1 cellular context compared by ENCODE assay signal in the genomic region with DNA sequence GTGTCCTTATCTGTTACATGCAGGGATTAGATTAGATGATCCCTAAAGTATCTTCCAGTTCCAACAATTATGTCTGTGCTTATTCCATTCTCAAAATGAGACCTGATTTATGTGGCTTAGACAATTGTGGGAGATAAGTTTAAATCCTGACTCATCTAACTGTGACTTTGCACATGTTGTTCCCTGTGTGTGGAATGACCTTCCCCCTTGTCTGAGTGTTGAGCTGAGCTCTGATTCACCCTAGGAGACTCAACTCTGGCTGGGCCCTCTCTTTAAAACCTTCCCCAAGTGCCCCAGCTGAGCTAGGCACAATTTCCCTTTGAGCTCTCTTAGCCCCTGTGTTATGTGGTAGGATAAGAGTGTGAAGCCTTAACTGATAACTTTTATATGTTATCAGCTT.
A peak's percentile ranks its signal among the peaks of the same experiment; 100 is the strongest.
TF ChIP-seq lines count a peak whose summit lies in the region.

No MANE protein-coding gene starts in this region.

TF ChIP-seq in K562, 482 proteins besides CTCF, POLR2A, EP300 and RAD21 (continued from another document and continues in another):
- TF ChIP-seq ZNF609 (CRISPR knock-in tag; IDR thresholded peaks at IDR 0.05; ENCODE audit: borderline replicate concordance) = no peak
- peak; percentile 79 for TF ChIP-seq JUND (IDR thresholded peaks at IDR 0.05; ENCODE audit: borderline replicate concordance, low read depth, low read length)
- peak; percentile 91 for TF ChIP-seq JUND (tag; IDR thresholded peaks at IDR 0.05; ENCODE audit: borderline replicate concordance, low read depth, low read length)
- no peak for TF ChIP-seq SREBF1 (IDR thresholded peaks at IDR 0.05; ENCODE audit: borderline replicate concordance, low read depth, low read length)
- TF ChIP-seq KDM1A (IDR thresholded peaks at IDR 0.05) = peak; percentile 87 to 89
- 0 out of 2 replicates have a peak, but pooled peaks have one; percentile 38 for TF ChIP-seq SMAD4 (CRISPR knock-in tag; conservative IDR thresholded peaks at IDR 0.05)
- TF ChIP-seq ZC3H11A (IDR thresholded peaks at IDR 0.05; ENCODE audit: low read depth, low read length) = no peak
- no peak for TF ChIP-seq BHLHE40 (IDR thresholded peaks at IDR 0.05; ENCODE audit: low read length)
- TF ChIP-seq ZBTB43 (CRISPR knock-in tag; IDR thresholded peaks at IDR 0.05) = no peak
- no peak for TF ChIP-seq ZNF561 (CRISPR knock-in tag; conservative IDR thresholded peaks at IDR 0.05)
- peak; percentile 87 for TF ChIP-seq SOX6 (IDR thresholded peaks at IDR 0.05)
- TF ChIP-seq, protein P1, sequence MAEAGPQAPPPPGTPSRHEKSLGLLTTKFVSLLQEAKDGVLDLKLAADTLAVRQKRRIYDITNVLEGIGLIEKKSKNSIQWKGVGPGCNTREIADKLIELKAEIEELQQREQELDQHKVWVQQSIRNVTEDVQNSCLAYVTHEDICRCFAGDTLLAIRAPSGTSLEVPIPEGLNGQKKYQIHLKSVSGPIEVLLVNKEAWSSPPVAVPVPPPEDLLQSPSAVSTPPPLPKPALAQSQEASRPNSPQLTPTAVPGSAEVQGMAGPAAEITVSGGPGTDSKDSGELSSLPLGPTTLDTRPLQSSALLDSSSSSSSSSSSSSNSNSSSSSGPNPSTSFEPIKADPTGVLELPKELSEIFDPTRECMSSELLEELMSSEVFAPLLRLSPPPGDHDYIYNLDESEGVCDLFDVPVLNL (CRISPR knock-in tag; IDR thresholded peaks at IDR 0.05; ENCODE audit: low read depth) = no peak
- no peak for TF ChIP-seq MCM2 (IDR thresholded peaks at IDR 0.05; ENCODE audit: low read depth)
- TF ChIP-seq MEIS2 (IDR thresholded peaks at IDR 0.05; ENCODE audit: partially characterized antibody) = peak; percentile 93
- TF ChIP-seq YBX1 (IDR thresholded peaks at IDR 0.05) = no peak
- TF ChIP-seq ZNF518B (CRISPR knock-in tag; IDR thresholded peaks at IDR 0.05) = no peak
- TF ChIP-seq ZNF395 (CRISPR knock-in tag; IDR thresholded peaks at IDR 0.05) = no peak
- TF ChIP-seq ZNF584 (CRISPR knock-in tag; IDR thresholded peaks at IDR 0.05; ENCODE audit: low read depth) = 0 out of 2 replicates have a peak, but pooled peaks have one; percentile 32
- TF ChIP-seq, protein P2, sequence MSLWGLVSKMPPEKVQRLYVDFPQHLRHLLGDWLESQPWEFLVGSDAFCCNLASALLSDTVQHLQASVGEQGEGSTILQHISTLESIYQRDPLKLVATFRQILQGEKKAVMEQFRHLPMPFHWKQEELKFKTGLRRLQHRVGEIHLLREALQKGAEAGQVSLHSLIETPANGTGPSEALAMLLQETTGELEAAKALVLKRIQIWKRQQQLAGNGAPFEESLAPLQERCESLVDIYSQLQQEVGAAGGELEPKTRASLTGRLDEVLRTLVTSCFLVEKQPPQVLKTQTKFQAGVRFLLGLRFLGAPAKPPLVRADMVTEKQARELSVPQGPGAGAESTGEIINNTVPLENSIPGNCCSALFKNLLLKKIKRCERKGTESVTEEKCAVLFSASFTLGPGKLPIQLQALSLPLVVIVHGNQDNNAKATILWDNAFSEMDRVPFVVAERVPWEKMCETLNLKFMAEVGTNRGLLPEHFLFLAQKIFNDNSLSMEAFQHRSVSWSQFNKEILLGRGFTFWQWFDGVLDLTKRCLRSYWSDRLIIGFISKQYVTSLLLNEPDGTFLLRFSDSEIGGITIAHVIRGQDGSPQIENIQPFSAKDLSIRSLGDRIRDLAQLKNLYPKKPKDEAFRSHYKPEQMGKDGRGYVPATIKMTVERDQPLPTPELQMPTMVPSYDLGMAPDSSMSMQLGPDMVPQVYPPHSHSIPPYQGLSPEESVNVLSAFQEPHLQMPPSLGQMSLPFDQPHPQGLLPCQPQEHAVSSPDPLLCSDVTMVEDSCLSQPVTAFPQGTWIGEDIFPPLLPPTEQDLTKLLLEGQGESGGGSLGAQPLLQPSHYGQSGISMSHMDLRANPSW (CRISPR knock-in tag; IDR thresholded peaks at IDR 0.05) = no peak
- TF ChIP-seq BRF1 (IDR thresholded peaks at IDR 0.05; ENCODE audit: borderline replicate concordance, extremely low read depth, insufficient read length) = no peak
- TF ChIP-seq SMARCA4 (IDR thresholded peaks at IDR 0.05) = peak; percentile 53; the same call in 1 of the 2 replicates
- no peak for TF ChIP-seq PURB (CRISPR knock-in tag; IDR thresholded peaks at IDR 0.05; ENCODE audit: low read depth)
- no peak for TF ChIP-seq HLTF (IDR thresholded peaks at IDR 0.05)
- no peak for TF ChIP-seq SLC30A9 (CRISPR knock-in tag; IDR thresholded peaks at IDR 0.05)
- TF ChIP-seq ZNF696 (CRISPR knock-in tag; conservative IDR thresholded peaks at IDR 0.05) = no peak
- no peak for TF ChIP-seq ARID2 (IDR thresholded peaks at IDR 0.05)
- TF ChIP-seq LCOR (CRISPR knock-in tag; IDR thresholded peaks at IDR 0.05) = no peak
- TF ChIP-seq, protein P3, sequence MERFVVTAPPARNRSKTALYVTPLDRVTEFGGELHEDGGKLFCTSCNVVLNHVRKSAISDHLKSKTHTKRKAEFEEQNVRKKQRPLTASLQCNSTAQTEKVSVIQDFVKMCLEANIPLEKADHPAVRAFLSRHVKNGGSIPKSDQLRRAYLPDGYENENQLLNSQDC (CRISPR knock-in tag; IDR thresholded peaks at IDR 0.05) = no peak
- TF ChIP-seq, protein P4, sequence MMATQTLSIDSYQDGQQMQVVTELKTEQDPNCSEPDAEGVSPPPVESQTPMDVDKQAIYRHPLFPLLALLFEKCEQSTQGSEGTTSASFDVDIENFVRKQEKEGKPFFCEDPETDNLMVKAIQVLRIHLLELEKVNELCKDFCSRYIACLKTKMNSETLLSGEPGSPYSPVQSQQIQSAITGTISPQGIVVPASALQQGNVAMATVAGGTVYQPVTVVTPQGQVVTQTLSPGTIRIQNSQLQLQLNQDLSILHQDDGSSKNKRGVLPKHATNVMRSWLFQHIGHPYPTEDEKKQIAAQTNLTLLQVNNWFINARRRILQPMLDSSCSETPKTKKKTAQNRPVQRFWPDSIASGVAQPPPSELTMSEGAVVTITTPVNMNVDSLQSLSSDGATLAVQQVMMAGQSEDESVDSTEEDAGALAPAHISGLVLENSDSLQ (IDR thresholded peaks at IDR 0.05) = peak; percentile 38; the same call in 1 of the 2 replicates
- TF ChIP-seq ZBTB8A (IDR thresholded peaks at IDR 0.05; ENCODE audit: partially characterized antibody) = no peak
- TF ChIP-seq ARID1B (IDR thresholded peaks at IDR 0.05) = peak; percentile 76
- no peak for TF ChIP-seq BRD4 (IDR thresholded peaks at IDR 0.05)
- no peak for TF ChIP-seq ZNF274 (IDR thresholded peaks at IDR 0.05; ENCODE audit: borderline replicate concordance, low read depth, low read length)
- TF ChIP-seq TCF3 (CRISPR knock-in tag; IDR thresholded peaks at IDR 0.05) = no peak
- no peak for TF ChIP-seq SMARCC2 (IDR thresholded peaks at IDR 0.05; ENCODE audit: low read depth)
- TF ChIP-seq POLR2H (tag; IDR thresholded peaks at IDR 0.05; ENCODE audit: low read depth) = no peak
- peak; percentile 93 for TF ChIP-seq FOSL1 (tag; conservative IDR thresholded peaks at IDR 0.05)
- TF ChIP-seq E2F6 (IDR thresholded peaks at IDR 0.05; ENCODE audit: borderline replicate concordance in 1 of 2, extremely low read depth in 1 of 2, insufficient read depth in 1 of 2, insufficient read length in 1 of 2, low read depth in 1 of 2, low read length in 1 of 2, poor library complexity in 1 of 2, severe bottlenecking in 1 of 2) = no peak
- TF ChIP-seq CBFA2T3 (IDR thresholded peaks at IDR 0.05) = peak; percentile 73
- no peak for TF ChIP-seq SRSF1 (IDR thresholded peaks at IDR 0.05; ENCODE audit: low read depth, low read length)
- TF ChIP-seq CTBP1 (IDR thresholded peaks at IDR 0.05; ENCODE audit: borderline replicate concordance) = no peak
- TF ChIP-seq HNRNPUL1 (IDR thresholded peaks at IDR 0.05; ENCODE audit: low read length) = no peak
- peak; percentile 44; the same call in 1 of the 2 replicates for TF ChIP-seq C11orf30 (IDR thresholded peaks at IDR 0.05; ENCODE audit: low read depth)
- TF ChIP-seq ZNF24 (IDR thresholded peaks at IDR 0.05) = no peak
- no peak for TF ChIP-seq ARNT (IDR thresholded peaks at IDR 0.05)
- no peak for TF ChIP-seq GABPB1 (CRISPR knock-in tag; IDR thresholded peaks at IDR 0.05)
- TF ChIP-seq MYBL2 (IDR thresholded peaks at IDR 0.05; ENCODE audit: low read depth) = peak; percentile 38; the same call in 1 of the 2 replicates
- TF ChIP-seq MYBL2 (CRISPR knock-in tag; IDR thresholded peaks at IDR 0.05; ENCODE audit: borderline replicate concordance) = no peak
- TF ChIP-seq SAP30 (IDR thresholded peaks at IDR 0.05; ENCODE audit: borderline replicate concordance, insufficient read depth, low read depth, low read length, poor library complexity, severe bottlenecking) = no peak
- TF ChIP-seq PHF21A (IDR thresholded peaks at IDR 0.05; ENCODE audit: borderline replicate concordance, low read depth) = peak; percentile 38; the same call in 1 of the 2 replicates
- peak; percentile 67; the same call in 1 of the 2 replicates for TF ChIP-seq NFE2 (IDR thresholded peaks at IDR 0.05; ENCODE audit: low read depth)
- TF ChIP-seq TRIM24 (IDR thresholded peaks at IDR 0.05) = 0 out of 4 replicates have a peak, but pooled peaks of 1 of the 2 experiments have one; percentile 27
